ENCODE assay signal across 11 cellular contexts in genomic region chr22:45742866-45743450, GRCh38.
DNase-seq lines count a peak whose midpoint lies in the region; ATAC-seq, FAIRE-seq and TF ChIP-seq lines count a peak whose summit lies in the region.
"Had no signal": no experiment of that assay in that cellular context is flagged by ENCODE, and none has a peak within 500 bp of the region (broad histone marks: within the 10 kb centered on the region; RNA-seq: fewer than 3 reads in every experiment).

No MANE protein-coding gene starts in this region.

- H3K27ac ChIP-seq in right atrium auricular region: no peak overlapping the region
- H3K27ac ChIP-seq in foreskin keratinocyte: no peak overlapping the region

- peaks cover 41% of the 10 kb centered on the region for H3K36me3 ChIP-seq in right atrium auricular region

- peak; percentile 51 for FAIRE-seq in islet of Langerhans (lab: Jason Lieb, UNC)

- no peak overlapping the region for H3K4me3 ChIP-seq in right atrium auricular region

- no peak for DNase-seq in Right ventricle myocardium inferior (ENCODE audit: missing footprints)
- DNase-seq in right atrium auricular region (ENCODE audit: low spot score): no peak
- peak; percentile 85 for DNase-seq in SKM-1 (lab: John Stamatoyannopoulos, UW; ENCODE audit: unreplicated experiment)
- DNase-seq in pons (ENCODE audit: low spot score): no peak
- no peak for DNase-seq in foreskin keratinocyte
- no peak for DNase-seq in SW480 (ENCODE audit: low spot score)
- DNase-seq in NCI-H2171 treated with DMSO at 0.1 percent for 48 hours (lab: John Stamatoyannopoulos, UW): no peak
- DNase-seq: BE2C; foreskin melanocyte; stimulated activated naive CD4-positive, alpha-beta T cell treated with Interleukin-2 at 50 U/mL for 16 hours had no signal

- H3K4me1 ChIP-seq in right atrium auricular region (peaks cover 0 to 22% of the 10 kb centered on the region in 2 donors), foreskin keratinocyte (peaks cover 6% of the 10 kb centered on the region)
- H3K4me1 ChIP-seq: BE2C had no signal

- H3K9me3 ChIP-seq in right atrium auricular region: no peaks in the 10 kb centered on the region
- H3K9me3 ChIP-seq: BE2C had no signal

- intact Hi-C loops in Right ventricle myocardium inferior (cut with DNase I): no loop called here

- TF ChIP-seq CTCF in right atrium auricular region (IDR thresholded peaks at IDR 0.05) (no peak), foreskin keratinocyte (conservative IDR thresholded peaks at IDR 0.05) (no peak)

- ATAC-seq in Right ventricle myocardium inferior: peak; percentile 44
- no peak for ATAC-seq in foreskin keratinocyte

- H3K27me3 ChIP-seq in right atrium auricular region (no peaks in the 10 kb centered on the region), foreskin keratinocyte (no peaks in the 10 kb centered on the region)
- H3K27me3 ChIP-seq: BE2C had no signal
